ENCODE assay signal across 8 cellular contexts in the genomic region with DNA sequence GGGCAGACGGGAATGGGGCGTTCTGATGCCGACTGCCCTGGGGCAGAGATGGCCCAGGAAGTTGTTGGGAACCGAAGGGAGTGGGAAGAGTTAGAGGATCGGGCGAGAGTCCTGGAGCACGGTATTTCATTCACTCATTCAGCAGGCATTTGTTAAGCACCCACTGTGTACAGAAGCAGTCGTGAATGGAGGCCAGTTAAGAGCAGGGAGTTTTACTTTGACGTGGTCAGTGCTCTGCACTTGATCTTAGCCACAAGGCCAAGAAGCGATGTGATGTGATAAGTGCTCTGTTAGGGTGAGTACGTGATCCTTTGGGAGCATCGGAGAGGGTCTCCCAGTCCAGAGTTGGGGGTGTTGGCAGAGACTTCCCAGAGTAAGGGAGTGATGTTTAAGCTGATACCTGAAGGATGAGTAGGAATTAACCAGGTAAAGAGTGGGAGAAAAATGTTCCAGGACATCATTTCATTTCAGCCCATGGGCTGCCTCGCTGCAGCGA. TPM values are rescaled to one million over a fixed set of nuclear protein-coding genes. Genes with fewer than 3 reads are reported as not detected.
A peak's percentile ranks its signal among the peaks of the same experiment; 100 is the strongest.
DNase-seq lines count a peak whose midpoint lies in the region; ATAC-seq and TF ChIP-seq lines count a peak whose summit lies in the region.

No MANE protein-coding gene starts in this region.

- H3K27ac ChIP-seq in left ventricle myocardium inferior (replicated peaks) (peak overlapping the region; percentile 88), epithelial cell of prostate (peak overlapping the region; percentile 85), rectal smooth muscle tissue (ENCODE audit: low read depth, low read length) (no peak overlapping the region)

- H3K4me3 ChIP-seq in left ventricle myocardium inferior (peak overlapping the region; percentile 92), NB4 (ENCODE audit: low read depth, low read length) (peak overlapping the region; percentile 81), rectal smooth muscle tissue (ENCODE audit: low read length) (peak overlapping the region; percentile 96)

- intact Hi-C loops in left ventricle myocardium inferior (cut with micrococcal nuclease) (loop anchor here (10.0 kb wide), 1 partner anchor 53 kb away; a partner anchor contains a TSS), Right ventricle myocardium superior (cut with DNase I) (no loop called here)

- H3K9ac ChIP-seq in rectal smooth muscle tissue (ENCODE audit: low read length): peak overlapping the region; percentile 84

- H3K27me3 ChIP-seq in left ventricle myocardium inferior (ENCODE audit: low read depth) (no peaks in the 10 kb centered on the region), rectal smooth muscle tissue (ENCODE audit: control insufficient read depth, insufficient read depth, low read length) (no peaks in the 10 kb centered on the region)

- TF ChIP-seq POLR2A in NB4 (IDR thresholded peaks at IDR 0.05; ENCODE audit: extremely low read depth, insufficient read length): no peak

- DNase-seq in left ventricle myocardium inferior (no peak), Right ventricle myocardium superior (no peak), NB4 (ENCODE audit: low read depth) (peak; percentile 20), epithelial cell of prostate (ENCODE audit: low read depth, low spot score) (no peak), HCEC 1CT (no peak), mucosa of gallbladder (ENCODE audit: low spot score) (no peak), NCI-H446 treated with DMSO at 0.1 percent for 48 hours (lab: John Stamatoyannopoulos, UW) (no peak)

- no peaks in the 10 kb centered on the region for H3K9me3 ChIP-seq in left ventricle myocardium inferior (replicated peaks)

- no peak for TF ChIP-seq CTCF in left ventricle myocardium inferior (IDR thresholded peaks at IDR 0.05; ENCODE audit: borderline replicate concordance)
- TF ChIP-seq CTCF in NB4 (IDR thresholded peaks at IDR 0.05; ENCODE audit: low read depth, low read length): no peak

- ATAC-seq in Right ventricle myocardium superior (ENCODE audit: poor library complexity): no peak

- H3K36me3 ChIP-seq in left ventricle myocardium inferior (peaks cover 10% of the 10 kb centered on the region), rectal smooth muscle tissue (ENCODE audit: control insufficient read depth, insufficient read depth, low read length) (peaks cover 10% of the 10 kb centered on the region)

- H3K4me1 ChIP-seq in left ventricle myocardium inferior (peaks cover 25% of the 10 kb centered on the region), rectal smooth muscle tissue (ENCODE audit: control insufficient read depth, insufficient read depth, low read length) (peaks cover 13% of the 10 kb centered on the region)

RNA-seq across cellular contexts. Expression of a gene that starts 0.9 kb away (rescaled TPM):
- total RNA-seq in left ventricle myocardium inferior (13.2 TPM), Right ventricle myocardium superior (10.6 TPM), mucosa of gallbladder (49.8 TPM)

RNA-seq across cellular contexts. Expression of a gene that starts 24.3 kb away (rescaled TPM):
- total RNA-seq in left ventricle myocardium inferior (6.4 TPM), Right ventricle myocardium superior (6.4 TPM), mucosa of gallbladder (37.8 TPM)

RNA-seq across cellular contexts. Expression of a gene that starts 34.0 kb away (rescaled TPM):
- total RNA-seq in left ventricle myocardium inferior (8.7 TPM), Right ventricle myocardium superior (2.1 TPM), mucosa of gallbladder (584 TPM)

RNA-seq across cellular contexts. Expression of a gene that starts 50.8 kb away (rescaled TPM):
- total RNA-seq in left ventricle myocardium inferior (6.7 TPM), Right ventricle myocardium superior (7.9 TPM), mucosa of gallbladder (20.1 TPM)

Comparison
In these comparisons a context has a peak if more than half of its experiments do, and no peak if none do; other contexts are left out.
1. RNA of a gene that starts 34.0 kb away (total RNA-seq): 584 TPM in mucosa of gallbladder (single experiment); 8.7 TPM in left ventricle myocardium inferior (single experiment) and 2.1 TPM in Right ventricle myocardium superior (single experiment); every median in the first group is over 10 times any median in the second.
2. Peak in every context shown above with its lines, with median percentiles within 50 percentile points of each other: H3K4me3 ChIP-seq.